Comparison of ENCODE assay signal across 1 cellular context in the genomic region with DNA sequence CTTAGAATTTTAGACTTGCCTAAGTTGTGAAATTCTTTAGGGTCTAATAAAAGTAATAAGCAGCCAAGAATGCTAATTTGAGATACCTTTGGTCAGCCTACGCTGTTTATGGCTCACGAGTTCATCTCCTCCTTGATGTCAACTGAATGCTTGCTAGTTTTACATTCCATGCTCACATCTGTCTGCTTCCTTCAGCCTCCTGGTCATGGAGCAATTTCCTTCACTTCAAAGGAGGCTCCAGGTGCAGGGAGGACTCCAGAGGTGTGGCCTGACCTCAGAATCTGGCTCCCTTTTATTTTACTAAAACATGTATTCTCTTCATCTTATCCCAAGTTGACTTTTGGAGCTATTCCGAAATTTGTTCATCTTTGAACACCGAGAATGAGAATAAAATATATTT.
TF ChIP-seq lines count a peak whose summit lies in the region.

No MANE protein-coding gene starts in this region.

TF ChIP-seq in WTC11, 78 proteins besides CTCF, POLR2A, EP300 and RAD21 (continued from another document):
- TF ChIP-seq, protein P1, sequence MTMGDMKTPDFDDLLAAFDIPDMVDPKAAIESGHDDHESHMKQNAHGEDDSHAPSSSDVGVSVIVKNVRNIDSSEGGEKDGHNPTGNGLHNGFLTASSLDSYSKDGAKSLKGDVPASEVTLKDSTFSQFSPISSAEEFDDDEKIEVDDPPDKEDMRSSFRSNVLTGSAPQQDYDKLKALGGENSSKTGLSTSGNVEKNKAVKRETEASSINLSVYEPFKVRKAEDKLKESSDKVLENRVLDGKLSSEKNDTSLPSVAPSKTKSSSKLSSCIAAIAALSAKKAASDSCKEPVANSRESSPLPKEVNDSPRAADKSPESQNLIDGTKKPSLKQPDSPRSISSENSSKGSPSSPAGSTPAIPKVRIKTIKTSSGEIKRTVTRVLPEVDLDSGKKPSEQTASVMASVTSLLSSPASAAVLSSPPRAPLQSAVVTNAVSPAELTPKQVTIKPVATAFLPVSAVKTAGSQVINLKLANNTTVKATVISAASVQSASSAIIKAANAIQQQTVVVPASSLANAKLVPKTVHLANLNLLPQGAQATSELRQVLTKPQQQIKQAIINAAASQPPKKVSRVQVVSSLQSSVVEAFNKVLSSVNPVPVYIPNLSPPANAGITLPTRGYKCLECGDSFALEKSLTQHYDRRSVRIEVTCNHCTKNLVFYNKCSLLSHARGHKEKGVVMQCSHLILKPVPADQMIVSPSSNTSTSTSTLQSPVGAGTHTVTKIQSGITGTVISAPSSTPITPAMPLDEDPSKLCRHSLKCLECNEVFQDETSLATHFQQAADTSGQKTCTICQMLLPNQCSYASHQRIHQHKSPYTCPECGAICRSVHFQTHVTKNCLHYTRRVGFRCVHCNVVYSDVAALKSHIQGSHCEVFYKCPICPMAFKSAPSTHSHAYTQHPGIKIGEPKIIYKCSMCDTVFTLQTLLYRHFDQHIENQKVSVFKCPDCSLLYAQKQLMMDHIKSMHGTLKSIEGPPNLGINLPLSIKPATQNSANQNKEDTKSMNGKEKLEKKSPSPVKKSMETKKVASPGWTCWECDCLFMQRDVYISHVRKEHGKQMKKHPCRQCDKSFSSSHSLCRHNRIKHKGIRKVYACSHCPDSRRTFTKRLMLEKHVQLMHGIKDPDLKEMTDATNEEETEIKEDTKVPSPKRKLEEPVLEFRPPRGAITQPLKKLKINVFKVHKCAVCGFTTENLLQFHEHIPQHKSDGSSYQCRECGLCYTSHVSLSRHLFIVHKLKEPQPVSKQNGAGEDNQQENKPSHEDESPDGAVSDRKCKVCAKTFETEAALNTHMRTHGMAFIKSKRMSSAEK (CRISPR knock-in tag; IDR thresholded peaks at IDR 0.05; ENCODE audit: borderline replicate concordance), result no peak
- no peak for TF ChIP-seq ATF1 (CRISPR knock-in tag; IDR thresholded peaks at IDR 0.05)
- no peak for TF ChIP-seq ZNF416 (CRISPR knock-in tag; IDR thresholded peaks at IDR 0.05)
- no peak for TF ChIP-seq NFATC4 (CRISPR knock-in tag; IDR thresholded peaks at IDR 0.05)
- TF ChIP-seq RELA (CRISPR knock-in tag; IDR thresholded peaks at IDR 0.05; ENCODE audit: borderline replicate concordance), result no peak
- no peak for TF ChIP-seq NFYB (CRISPR knock-in tag; conservative IDR thresholded peaks at IDR 0.05; ENCODE audit: low read depth)
- TF ChIP-seq, protein P2, sequence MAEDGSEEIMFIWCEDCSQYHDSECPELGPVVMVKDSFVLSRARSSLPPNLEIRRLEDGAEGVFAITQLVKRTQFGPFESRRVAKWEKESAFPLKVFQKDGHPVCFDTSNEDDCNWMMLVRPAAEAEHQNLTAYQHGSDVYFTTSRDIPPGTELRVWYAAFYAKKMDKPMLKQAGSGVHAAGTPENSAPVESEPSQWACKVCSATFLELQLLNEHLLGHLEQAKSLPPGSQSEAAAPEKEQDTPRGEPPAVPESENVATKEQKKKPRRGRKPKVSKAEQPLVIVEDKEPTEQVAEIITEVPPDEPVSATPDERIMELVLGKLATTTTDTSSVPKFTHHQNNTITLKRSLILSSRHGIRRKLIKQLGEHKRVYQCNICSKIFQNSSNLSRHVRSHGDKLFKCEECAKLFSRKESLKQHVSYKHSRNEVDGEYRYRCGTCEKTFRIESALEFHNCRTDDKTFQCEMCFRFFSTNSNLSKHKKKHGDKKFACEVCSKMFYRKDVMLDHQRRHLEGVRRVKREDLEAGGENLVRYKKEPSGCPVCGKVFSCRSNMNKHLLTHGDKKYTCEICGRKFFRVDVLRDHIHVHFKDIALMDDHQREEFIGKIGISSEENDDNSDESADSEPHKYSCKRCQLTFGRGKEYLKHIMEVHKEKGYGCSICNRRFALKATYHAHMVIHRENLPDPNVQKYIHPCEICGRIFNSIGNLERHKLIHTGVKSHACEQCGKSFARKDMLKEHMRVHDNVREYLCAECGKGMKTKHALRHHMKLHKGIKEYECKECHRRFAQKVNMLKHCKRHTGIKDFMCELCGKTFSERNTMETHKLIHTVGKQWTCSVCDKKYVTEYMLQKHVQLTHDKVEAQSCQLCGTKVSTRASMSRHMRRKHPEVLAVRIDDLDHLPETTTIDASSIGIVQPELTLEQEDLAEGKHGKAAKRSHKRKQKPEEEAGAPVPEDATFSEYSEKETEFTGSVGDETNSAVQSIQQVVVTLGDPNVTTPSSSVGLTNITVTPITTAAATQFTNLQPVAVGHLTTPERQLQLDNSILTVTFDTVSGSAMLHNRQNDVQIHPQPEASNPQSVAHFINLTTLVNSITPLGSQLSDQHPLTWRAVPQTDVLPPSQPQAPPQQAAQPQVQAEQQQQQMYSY (CRISPR knock-in tag; IDR thresholded peaks at IDR 0.05), result no peak
- TF ChIP-seq FOXP1 (CRISPR knock-in tag; IDR thresholded peaks at IDR 0.05; ENCODE audit: borderline replicate concordance), result no peak
- no peak for TF ChIP-seq ZNF317 (CRISPR knock-in tag; IDR thresholded peaks at IDR 0.05; ENCODE audit: borderline replicate concordance, low read depth)
- TF ChIP-seq, protein P3, sequence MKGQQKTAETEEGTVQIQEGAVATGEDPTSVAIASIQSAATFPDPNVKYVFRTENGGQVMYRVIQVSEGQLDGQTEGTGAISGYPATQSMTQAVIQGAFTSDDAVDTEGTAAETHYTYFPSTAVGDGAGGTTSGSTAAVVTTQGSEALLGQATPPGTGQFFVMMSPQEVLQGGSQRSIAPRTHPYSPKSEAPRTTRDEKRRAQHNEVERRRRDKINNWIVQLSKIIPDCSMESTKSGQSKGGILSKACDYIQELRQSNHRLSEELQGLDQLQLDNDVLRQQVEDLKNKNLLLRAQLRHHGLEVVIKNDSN (CRISPR knock-in tag; IDR thresholded peaks at IDR 0.05), result no peak
- no peak for TF ChIP-seq ZNF423 (CRISPR knock-in tag; IDR thresholded peaks at IDR 0.05)
- TF ChIP-seq TP53 (CRISPR knock-in tag; IDR thresholded peaks at IDR 0.05), result no peak
- no peak for TF ChIP-seq SOX15 (CRISPR knock-in tag; IDR thresholded peaks at IDR 0.05)
- no peak for TF ChIP-seq ZNF219 (CRISPR knock-in tag; IDR thresholded peaks at IDR 0.05; ENCODE audit: borderline replicate concordance)
- no peak for TF ChIP-seq NFE2L1 (CRISPR knock-in tag; IDR thresholded peaks at IDR 0.05)
- TF ChIP-seq ZNF121 (CRISPR knock-in tag; IDR thresholded peaks at IDR 0.05), result no peak
- TF ChIP-seq GABPB1 (CRISPR knock-in tag; IDR thresholded peaks at IDR 0.05), result no peak
- no peak for TF ChIP-seq CREM (CRISPR knock-in tag; IDR thresholded peaks at IDR 0.05)
